26 cellular contexts compared by ENCODE assay signal in the genomic region with DNA sequence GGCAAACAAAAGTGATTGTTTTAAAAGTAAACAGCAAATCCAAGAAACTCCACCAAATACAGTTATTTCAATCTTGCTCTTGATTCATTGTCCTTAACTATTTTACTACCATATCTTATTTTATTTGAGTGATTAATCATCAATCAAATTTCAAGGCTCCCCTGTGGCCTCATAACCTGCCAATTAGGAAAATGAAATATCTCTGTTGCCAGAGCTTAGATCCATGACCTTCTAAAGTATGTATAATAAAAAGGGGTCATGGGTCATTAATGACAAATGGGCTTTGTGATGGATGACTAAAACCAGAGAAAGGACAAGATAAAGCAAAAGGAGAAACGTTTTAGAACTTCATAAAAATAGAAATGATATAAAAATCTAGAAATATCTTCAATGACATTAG. TPM values are rescaled to one million over a fixed set of nuclear protein-coding genes. Genes with fewer than 3 reads are reported as not detected.
A peak's percentile ranks its signal among the peaks of the same experiment; 100 is the strongest.
DNase-seq lines count a peak whose midpoint lies in the region; ATAC-seq, FAIRE-seq and TF ChIP-seq lines count a peak whose summit lies in the region.
"Had no signal": no experiment of that assay in that cellular context is flagged by ENCODE, and none has a peak within 500 bp of the region (broad histone marks: within the 10 kb centered on the region; RNA-seq: fewer than 3 reads in every experiment).

No MANE protein-coding gene starts in this region.

- no peak for TF ChIP-seq EP300 in A549 (IDR thresholded peaks at IDR 0.05)

- no peak for TF ChIP-seq RAD21 in A549 (conservative IDR thresholded peaks at IDR 0.05 in 1 of 2, IDR thresholded peaks at IDR 0.05 in 1 of 2)

- POLR2A ChIA-PET in A549 (lab: Yijun Ruan, JAX) (no interaction called here), HEK293 (lab: Yijun Ruan, JAX) (no interaction called here), T-cell (lab: Charles Lee) (interaction anchor here in 1 of 2 donors (0.5 kb wide), 1 partner anchor 19 kb away, joined by 9 read pairs; no protein-coding TSS in a partner anchor)

- peaks cover 20% of the 10 kb centered on the region for H3K4me1 Mint-ChIP-seq in neural progenitor cell
- peaks cover 5% of the 10 kb centered on the region for H3K4me1 Mint-ChIP-seq in endothelial cell (ENCODE audit: unreplicated experiment)
- peaks cover 0 to 6% (median 0%) of the 10 kb centered on the region in 3 donors for H3K4me1 Mint-ChIP-seq in T-cell

- no peak for TF ChIP-seq POLR2A in A549 (IDR thresholded peaks at IDR 0.05; ENCODE audit: low read length)

- no peaks in the 10 kb centered on the region for H4K20me1 ChIP-seq in neural progenitor cell (ENCODE audit: low read depth)
- H4K20me1 ChIP-seq: BLaER1 treated with 17β-estradiol and CSF1 and Interleukin-3, amounts not matched to agents 10 nM and 100 nM had no signal

- FAIRE-seq in A549 (lab: Jason Lieb, UNC) = peak; percentile 13
- FAIRE-seq: A204.1, GM12878, GM12892, GM18507 had no signal

- TF ChIP-seq CTCF in A549 (IDR thresholded peaks at IDR 0.05) (no peak), HEK293 (tag by site-specific recombination; IDR thresholded peaks at IDR 0.05) (no peak), neural progenitor cell (IDR thresholded peaks at IDR 0.05) (no peak), endothelial cell (IDR thresholded peaks at IDR 0.05; ENCODE audit: unreplicated experiment) (no peak)

- CTCF ChIA-PET in A549 (lab: Yijun Ruan, JAX) = interaction anchor here (1.2 to 2.8 kb wide), 2 partner anchors 9 to 26 kb away, joined by 3 to 8 read pairs; no protein-coding TSS in a partner anchor
- CTCF ChIA-PET in HEK293 (lab: Yijun Ruan, JAX) = no interaction called here
- CTCF ChIA-PET in T-cell (lab: Charles Lee) = no interaction called here

- DNase-seq in A549 (ENCODE audit: low read depth in 1 of 2, low spot score in 1 of 2) (no peak), NCI-H69 (lab: John Stamatoyannopoulos, UW) (peak; percentile 71), neural progenitor cell (ENCODE audit: low spot score) (no peak), endothelial cell (ENCODE audit: low spot score) (no peak), COR-L47 (lab: John Stamatoyannopoulos, UW) (no peak), T-cell (no peak)
- DNase-seq: 8988T; AML-193; CD4-positive, alpha-beta T cell; CD8-positive, alpha-beta T cell; DMS 273 treated with DMSO at 0.1 percent for 48 hours; DMS153; DMS53; DMS79; DND-41; EL; GDM1 had no signal

- H3K4me2 ChIP-seq in A549 = peak overlapping the region; percentile 5; the same call in 1 of the 3 replicates
- peak overlapping the region; percentile 28 for H3K4me2 ChIP-seq in neural progenitor cell
- H3K4me2 ChIP-seq: BLaER1 treated with 17β-estradiol and CSF1 and Interleukin-3, amounts not matched to agents 10 nM and 100 nM had no signal

- H3K9ac ChIP-seq in neural progenitor cell = no peak overlapping the region
- H3K9ac ChIP-seq: BLaER1 treated with 17β-estradiol and CSF1 and Interleukin-3, amounts not matched to agents 10 nM and 100 nM had no signal

- no peaks in the 10 kb centered on the region for H3K79me2 ChIP-seq in neural progenitor cell (ENCODE audit: low read depth)

- H3K4me3 ChIP-seq in A549 (no peak overlapping the region), HEK293 (ENCODE audit: low read depth, low read length) (no peak overlapping the region), neural progenitor cell (no peak overlapping the region)
- H3K4me3 ChIP-seq: BLaER1 treated with 17β-estradiol and CSF1 and Interleukin-3, amounts not matched to agents 10 nM and 100 nM; GM12878 had no signal

- no peaks in the 10 kb centered on the region for H3F3A ChIP-seq in neural progenitor cell (ENCODE audit: low read depth)

- WGBS in A549 (ENCODE audit: missing lambda C conversion rate) = 20% methylated on average over 1 of the region's 1 CpG

- no peak for ATAC-seq in A549
- no peak for ATAC-seq in T-cell (replicated peaks in 1 of 4)
- ATAC-seq: CD8-positive, alpha-beta T cell; GM12878 had no signal

- H3K27ac Mint-ChIP-seq in neural progenitor cell = no peak overlapping the region
- H3K27ac Mint-ChIP-seq in endothelial cell (ENCODE audit: unreplicated experiment) = no peak overlapping the region
- no peak overlapping the region for H3K27ac Mint-ChIP-seq in T-cell
- H3K27ac Mint-ChIP-seq: B cell; CD4-positive, alpha-beta T cell; CD8-positive, alpha-beta T cell had no signal

- H3K9me3 Mint-ChIP-seq in neural progenitor cell (no peaks in the 10 kb centered on the region), endothelial cell (ENCODE audit: unreplicated experiment) (no peaks in the 10 kb centered on the region), T-cell (no peaks in the 10 kb centered on the region)
- H3K9me3 Mint-ChIP-seq: CD4-positive, alpha-beta T cell; CD8-positive, alpha-beta T cell had no signal

- no peaks in the 10 kb centered on the region for H3K27me3 ChIP-seq in neural progenitor cell

- H3K9me3 ChIP-seq in A549 (no peaks in the 10 kb centered on the region), HEK293 (ENCODE audit: control insufficient read depth, insufficient read depth, low read depth, low read length) (no peaks in the 10 kb centered on the region), neural progenitor cell (ENCODE audit: low read depth) (no peaks in the 10 kb centered on the region)

- H3K36me3 ChIP-seq in HEK293 (ENCODE audit: control insufficient read depth in 2 of 2, insufficient read depth in 1 of 2, low read length in 2 of 2) = no peaks in the 10 kb centered on the region
- H3K36me3 ChIP-seq in neural progenitor cell = no peaks in the 10 kb centered on the region
- H3K36me3 ChIP-seq: BLaER1 treated with 17β-estradiol and CSF1 and Interleukin-3, amounts not matched to agents 10 nM and 100 nM had no signal

- no peak overlapping the region for H3K27ac ChIP-seq in A549
- no peak overlapping the region for H3K27ac ChIP-seq in HEK293 (ENCODE audit: extremely low read depth, low read depth, low read length)
- no peak overlapping the region for H3K27ac ChIP-seq in neural progenitor cell
- H3K27ac ChIP-seq: BLaER1 treated with 17β-estradiol and CSF1 and Interleukin-3, amounts not matched to agents 10 nM and 100 nM; C4-2B had no signal

- no peaks in the 10 kb centered on the region for H3K36me3 Mint-ChIP-seq in neural progenitor cell
- H3K36me3 Mint-ChIP-seq in endothelial cell (ENCODE audit: low read depth, unreplicated experiment) = no peaks in the 10 kb centered on the region
- H3K36me3 Mint-ChIP-seq in T-cell = no peaks in the 10 kb centered on the region

- H2AFZ ChIP-seq in neural progenitor cell (replicated peaks) = no peak overlapping the region

- H3K4me3 Mint-ChIP-seq in neural progenitor cell (no peak overlapping the region), endothelial cell (ENCODE audit: unreplicated experiment) (no peak overlapping the region), T-cell (no peak overlapping the region)
- H3K4me3 Mint-ChIP-seq: B cell; CD4-positive, alpha-beta T cell; CD8-positive, alpha-beta T cell had no signal

- H3K27me3 Mint-ChIP-seq in neural progenitor cell (ENCODE audit: insufficient read depth, low read depth) (peaks cover 6% of the 10 kb centered on the region), endothelial cell (ENCODE audit: unreplicated experiment) (peaks cover 2% of the 10 kb centered on the region), T-cell (peaks cover 23 to 30% of the 10 kb centered on the region in 2 donors)

- peaks cover 63% of the 10 kb centered on the region for H3K4me1 ChIP-seq in A549
- H3K4me1 ChIP-seq in HEK293 (ENCODE audit: control insufficient read depth, insufficient read depth, low read length) = no peaks in the 10 kb centered on the region
- peaks cover 25% of the 10 kb centered on the region for H3K4me1 ChIP-seq in neural progenitor cell

TF ChIP-seq in A549, 52 proteins besides CTCF, POLR2A, EP300 and RAD21 (continues in another document):
- TF ChIP-seq ESRRA (IDR thresholded peaks at IDR 0.05; ENCODE audit: borderline replicate concordance, low read length) (no peak), POLR2AphosphoS2 (conservative IDR thresholded peaks at IDR 0.05; ENCODE audit: low read length) (no peak), RARB (CRISPR knock-in tag; IDR thresholded peaks at IDR 0.05) (no peak), JUN (IDR thresholded peaks at IDR 0.05) (no peak), MYC (IDR thresholded peaks at IDR 0.05; ENCODE audit: borderline replicate concordance, low read length) (no peak), HEYL (CRISPR knock-in tag; IDR thresholded peaks at IDR 0.05) (no peak), EHF (CRISPR knock-in tag; IDR thresholded peaks at IDR 0.05) (no peak), ZSCAN20 (CRISPR knock-in tag; IDR thresholded peaks at IDR 0.05) (no peak)
- TF ChIP-seq, protein P1, sequence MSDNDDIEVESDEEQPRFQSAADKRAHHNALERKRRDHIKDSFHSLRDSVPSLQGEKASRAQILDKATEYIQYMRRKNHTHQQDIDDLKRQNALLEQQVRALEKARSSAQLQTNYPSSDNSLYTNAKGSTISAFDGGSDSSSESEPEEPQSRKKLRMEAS (IDR thresholded peaks at IDR 0.05) = no peak

TF ChIP-seq in HEK293, 187 proteins besides CTCF, POLR2A, EP300 and RAD21 (continues in another document):
- TF ChIP-seq ZNF629 (tag by site-specific recombination; IDR thresholded peaks at IDR 0.05) (no peak), ZNF433 (tag by site-specific recombination; IDR thresholded peaks at IDR 0.05; ENCODE audit: low read depth) (no peak), ZNF37A (tag by site-specific recombination; IDR thresholded peaks at IDR 0.05) (no peak), GLI4 (tag by site-specific recombination; IDR thresholded peaks at IDR 0.05) (no peak)
- TF ChIP-seq, protein P2, sequence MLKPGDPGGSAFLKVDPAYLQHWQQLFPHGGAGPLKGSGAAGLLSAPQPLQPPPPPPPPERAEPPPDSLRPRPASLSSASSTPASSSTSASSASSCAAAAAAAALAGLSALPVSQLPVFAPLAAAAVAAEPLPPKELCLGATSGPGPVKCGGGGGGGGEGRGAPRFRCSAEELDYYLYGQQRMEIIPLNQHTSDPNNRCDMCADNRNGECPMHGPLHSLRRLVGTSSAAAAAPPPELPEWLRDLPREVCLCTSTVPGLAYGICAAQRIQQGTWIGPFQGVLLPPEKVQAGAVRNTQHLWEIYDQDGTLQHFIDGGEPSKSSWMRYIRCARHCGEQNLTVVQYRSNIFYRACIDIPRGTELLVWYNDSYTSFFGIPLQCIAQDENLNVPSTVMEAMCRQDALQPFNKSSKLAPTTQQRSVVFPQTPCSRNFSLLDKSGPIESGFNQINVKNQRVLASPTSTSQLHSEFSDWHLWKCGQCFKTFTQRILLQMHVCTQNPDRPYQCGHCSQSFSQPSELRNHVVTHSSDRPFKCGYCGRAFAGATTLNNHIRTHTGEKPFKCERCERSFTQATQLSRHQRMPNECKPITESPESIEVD (tag by site-specific recombination; IDR thresholded peaks at IDR 0.05) = peak; percentile 46; the same call in 1 of the 2 replicates

RNA-seq across cellular contexts. Expression of a gene that starts 28.5 kb away (rescaled TPM):
- 189 and 210 TPM in 2 replicates for polyA plus RNA-seq in A549 (2011; rRNA removed)
- polyA plus RNA-seq in A549 (2012; cell fraction: cytosol; rRNA removed) = 35.0 and 38.0 TPM in 2 replicates
- polyA plus RNA-seq in A549 (2012; cell fraction: nucleus; rRNA removed) = 41.3 and 67.1 TPM in 2 replicates
- polyA plus RNA-seq in A549 (2017; fragmentation: RNase III; extraction: RNeasy Plus Mini Kit Qiagen cat#74134 plus additional on column Dnase treatment) = 123 to 134 TPM (median 129 TPM) in 3 replicates
- polyA minus RNA-seq in A549 (2011; rRNA and poly(A)+ RNA removed) = 198 and 200 TPM in 2 replicates
- 37.2 and 104 TPM in 2 replicates for total RNA-seq in neural progenitor cell (ENCODE audit: low replicate concordance)
- total RNA-seq in endothelial cell (ENCODE audit: unreplicated experiment) = 2.2 TPM
- total RNA-seq in T-cell = 10 to 100 TPM in 1 of 5 donors, 1 to 10 TPM in 4; 3.1 to 10.7 (median 5.0) TPM
- total RNA-seq: G401 had no signal
